Comparison of ENCODE assay signal across 12 cellular contexts in genomic region chr2:170022692-170023091, GRCh38.
A peak's percentile ranks its signal among the peaks of the same experiment; 100 is the strongest.
DNase-seq lines count a peak whose midpoint lies in the region; ATAC-seq and TF ChIP-seq lines count a peak whose summit lies in the region.
"Had no signal": no experiment of that assay in that cellular context is flagged by ENCODE, and none has a peak within 500 bp of the region (broad histone marks: within the 10 kb centered on the region; RNA-seq: fewer than 3 reads in every experiment).

No MANE protein-coding gene starts in this region.

- H3K27me3 Mint-ChIP-seq in natural killer cell (ENCODE audit: low read depth in 2 of 2) = no peaks in the 10 kb centered on the region

- H3K4me1 Mint-ChIP-seq in natural killer cell = no peaks in the 10 kb centered on the region

- DNase-seq in DMS79 treated with DMSO at 0.1 percent for 48 hours (lab: John Stamatoyannopoulos, UW) (peak; percentile 36), NCI-H2029 treated with DMSO at 0.1 percent for 48 hours (lab: John Stamatoyannopoulos, UW) (peak; percentile 87), astrocyte of the cerebellum (ENCODE audit: low read depth) (peak; percentile 9), non-pigmented ciliary epithelial cell (ENCODE audit: low read depth) (peak; percentile 36), foreskin melanocyte (no peak), natural killer cell (no peak)
- no peak for DNase-seq in stimulated activated CD8-positive, alpha-beta memory T cell treated with anti-CD3 and anti-CD28 coated beads, Interleukin-4, amount 100 ng/mL, for 48 hours
- DNase-seq: activated CD4-positive, alpha-beta T cell treated with anti-CD3 and anti-CD28 coated beads for 1 hour; activated naive CD4-positive, alpha-beta T cell; left ventricle myocardium inferior; PC-9 had no signal

- intact Hi-C loops in natural killer cell (cut with micrococcal nuclease) = no loop called here

- no peaks in the 10 kb centered on the region for H3K36me3 Mint-ChIP-seq in natural killer cell

- in situ Hi-C loops in astrocyte of the cerebellum (cut with HindIII; ENCODE audit: low sequenced_read_pairs) = no loop called here

- H3K9me3 Mint-ChIP-seq in natural killer cell = no peaks in the 10 kb centered on the region

- H3K27ac Mint-ChIP-seq in natural killer cell = no peak overlapping the region

- no peak overlapping the region for H3K4me3 ChIP-seq in astrocyte of the cerebellum (ENCODE audit: low read depth, low read length)
- H3K4me3 ChIP-seq: left ventricle myocardium inferior, PC-9 had no signal

- TF ChIP-seq CTCF in astrocyte of the cerebellum (IDR thresholded peaks at IDR 0.05; ENCODE audit: low read depth, low read length, missing control alignments) (no peak), natural killer cell (IDR thresholded peaks at IDR 0.05) (no peak)

- H3K4me3 Mint-ChIP-seq in natural killer cell = no peak overlapping the region

- no peak for ATAC-seq in natural killer cell
- no peak for ATAC-seq in GM18858 (IDR thresholded peaks at IDR 0.05; ENCODE audit: unreplicated experiment)

Comparison
In these comparisons a context has a peak if more than half of its experiments do, and no peak if none do; other contexts are left out.
1. DNase-seq: peak in DMS79 treated with DMSO at 0.1 percent for 48 hours (single experiment), NCI-H2029 treated with DMSO at 0.1 percent for 48 hours (single experiment), astrocyte of the cerebellum (single experiment) and non-pigmented ciliary epithelial cell (single experiment); none in foreskin melanocyte (single experiment), natural killer cell (single experiment) and stimulated activated CD8-positive, alpha-beta memory T cell treated with anti-CD3 and anti-CD28 coated beads, Interleukin-4, amount 100 ng/mL, for 48 hours (single experiment).